14 cellular contexts compared by ENCODE assay signal in the genomic region with DNA sequence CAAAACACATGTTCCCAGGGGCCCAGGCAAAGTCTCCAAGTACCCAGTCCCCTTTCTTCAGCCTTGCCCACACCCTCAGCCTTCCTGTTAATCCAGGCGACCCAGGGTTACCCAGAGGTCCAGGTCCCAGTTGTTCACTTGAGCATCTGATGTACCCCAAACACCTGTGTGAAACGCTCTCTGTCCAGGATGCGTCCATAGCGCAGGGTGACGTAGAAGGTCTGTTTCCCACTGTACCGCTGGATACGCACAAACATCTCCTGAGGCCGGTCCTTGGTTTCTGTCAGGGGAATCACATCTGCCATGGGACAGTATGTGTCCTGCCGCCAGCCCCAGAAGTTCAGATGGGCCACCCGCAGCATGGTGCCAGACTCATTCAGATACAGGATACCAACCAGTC. TPM values are rescaled to one million over a fixed set of nuclear protein-coding genes. Genes with fewer than 3 reads are reported as not detected.
DNase-seq lines count a peak whose midpoint lies in the region; ATAC-seq and TF ChIP-seq lines count a peak whose summit lies in the region.
"Had no signal": no experiment of that assay in that cellular context is flagged by ENCODE, and none has a peak within 500 bp of the region (broad histone marks: within the 10 kb centered on the region; RNA-seq: fewer than 3 reads in every experiment).

No MANE protein-coding gene starts in this region.

- intact Hi-C loops in dendritic cell treated with granulocyte-macrophage colony-stimulating factor and Interleukin-4, amounts not matched to agents 40 ng/mL and 50 ng/mL, for 4 days (cut with micrococcal nuclease), result loop anchor here (2.0 kb wide), 1 partner anchor 121 kb away; a partner anchor contains a TSS

- H2AFZ ChIP-seq in OCI-LY3 (ENCODE audit: low read depth, low read length) (no peak overlapping the region), trophoblast cell (ENCODE audit: insufficient read depth, low read length, poor library complexity) (no peak overlapping the region)

- H3K4me1 ChIP-seq in OCI-LY3 (ENCODE audit: low read length) (peaks cover 20% of the 10 kb centered on the region), trophoblast cell (ENCODE audit: control insufficient read depth in 1 of 2, insufficient read depth in 2 of 2, low read length in 2 of 2) (peaks cover 0 to 7% of the 10 kb centered on the region in 2 experiments)

- CTCF ChIA-PET in activated naive CD4-positive, alpha-beta T cell treated with anti-CD3 and anti-CD28 coated beads, Interleukin-2, amount 10 ng/mL, durations not matched to agents 7 days and 5 days (lab: Charles Lee), result no interaction called here

- ATAC-seq in stimulated activated naive B cell treated with anti-CD40 and anti-IgM and Interleukin-4, amounts not matched to agents 10 μg/mL and 1 μg/mL and 100 μg/mL, for 72 hours (replicated peaks), result no peak
- no peak for ATAC-seq in GM19328 (IDR thresholded peaks at IDR 0.05; ENCODE audit: unreplicated experiment)
- ATAC-seq: Right ventricle myocardium inferior had no signal

- H3K27ac ChIP-seq in OCI-LY3 (ENCODE audit: low read length) (no peak overlapping the region), trophoblast cell (ENCODE audit: low read depth, low read length) (no peak overlapping the region), caudate nucleus (ENCODE audit: low read depth, low read length) (no peak overlapping the region)
- H3K27ac ChIP-seq: left ventricle myocardium inferior had no signal

- peaks cover 39% of the 10 kb centered on the region for H3K4me1 Mint-ChIP-seq in activated naive CD4-positive, alpha-beta T cell treated with anti-CD3 and anti-CD28 coated beads, Interleukin-2, amount 10 ng/mL, durations not matched to agents 7 days and 5 days
- H3K4me1 Mint-ChIP-seq in dendritic cell treated with granulocyte-macrophage colony-stimulating factor and Interleukin-4, amounts not matched to agents 40 ng/mL and 50 ng/mL, for 4 days (ENCODE audit: low read depth), result peaks cover 34% of the 10 kb centered on the region
- peaks cover 23 to 54% of the 10 kb centered on the region in 2 donors for H3K4me1 Mint-ChIP-seq in stimulated activated naive B cell treated with anti-CD40 and anti-IgM and Interleukin-4, amounts not matched to agents 10 μg/mL and 1 μg/mL and 100 μg/mL, for 72 hours

- no peaks in the 10 kb centered on the region for H3K9me3 Mint-ChIP-seq in activated naive CD4-positive, alpha-beta T cell treated with anti-CD3 and anti-CD28 coated beads, Interleukin-2, amount 10 ng/mL, durations not matched to agents 7 days and 5 days
- H3K9me3 Mint-ChIP-seq in dendritic cell treated with granulocyte-macrophage colony-stimulating factor and Interleukin-4, amounts not matched to agents 40 ng/mL and 50 ng/mL, for 4 days, result no peaks in the 10 kb centered on the region
- no peaks in the 10 kb centered on the region for H3K9me3 Mint-ChIP-seq in stimulated activated naive B cell treated with anti-CD40 and anti-IgM and Interleukin-4, amounts not matched to agents 10 μg/mL and 1 μg/mL and 100 μg/mL, for 72 hours

- H3K14ac ChIP-seq in trophoblast cell (ENCODE audit: low read length), result no peak overlapping the region

- peaks cover 11% of the 10 kb centered on the region for H4K20me1 ChIP-seq in OCI-LY3 (ENCODE audit: insufficient read depth, low read length)

- H4K8ac ChIP-seq in trophoblast cell (ENCODE audit: low read depth, low read length), result no peak overlapping the region

- DNase-seq in activated naive CD4-positive, alpha-beta T cell treated with anti-CD3 and anti-CD28 coated beads, Interleukin-2, amount 10 ng/mL, durations not matched to agents 7 days and 5 days, result no peak
- DNase-seq in activated naive CD4-positive, alpha-beta T cell treated with anti-CD3 and anti-CD28 coated beads, Interleukin-2, amount 50 U/mL, for 16 hours, result no peak
- no peak for DNase-seq in stimulated activated naive B cell treated with anti-CD40 and anti-IgM and Interleukin-4, amounts not matched to agents 10 μg/mL and 1 μg/mL and 100 μg/mL, for 72 hours
- DNase-seq in trophoblast cell, result no peak
- DNase-seq in caudate nucleus (lab: John Stamatoyannopoulos, UW), result no peak
- DNase-seq: foreskin fibroblast; left ventricle myocardium inferior; NCI-H82; stimulated activated CD4-positive, alpha-beta T cell treated with anti-CD3 and anti-CD28 coated beads, Interleukin-1b, Interleukin-23, amount 100 ng/mL, for 48 hours; tibial artery had no signal

- H3K27ac Mint-ChIP-seq in activated naive CD4-positive, alpha-beta T cell treated with anti-CD3 and anti-CD28 coated beads, Interleukin-2, amount 10 ng/mL, durations not matched to agents 7 days and 5 days, result no peak overlapping the region
- H3K27ac Mint-ChIP-seq in dendritic cell treated with granulocyte-macrophage colony-stimulating factor and Interleukin-4, amounts not matched to agents 40 ng/mL and 50 ng/mL, for 4 days, result peak overlapping the region; percentile 96
- H3K27ac Mint-ChIP-seq in stimulated activated naive B cell treated with anti-CD40 and anti-IgM and Interleukin-4, amounts not matched to agents 10 μg/mL and 1 μg/mL and 100 μg/mL, for 72 hours, result peak overlapping the region; percentile 47

- H3K4me2 ChIP-seq in OCI-LY3 (ENCODE audit: low read length), result peak overlapping the region; percentile 83; the same call in 1 of the 2 replicates
- H3K4me2 ChIP-seq in trophoblast cell (ENCODE audit: low read length), result no peak overlapping the region

- no peaks in the 10 kb centered on the region for H3K9me3 ChIP-seq in OCI-LY3 (ENCODE audit: insufficient read depth, low read length)
- H3K9me3 ChIP-seq in trophoblast cell (ENCODE audit: insufficient read depth, low read depth, low read length), result no peaks in the 10 kb centered on the region
- H3K9me3 ChIP-seq: left ventricle myocardium inferior, tibial artery had no signal

- H3K4me3 Mint-ChIP-seq in activated naive CD4-positive, alpha-beta T cell treated with anti-CD3 and anti-CD28 coated beads, Interleukin-2, amount 10 ng/mL, durations not matched to agents 7 days and 5 days, result peak overlapping the region; percentile 96
- no peak overlapping the region for H3K4me3 Mint-ChIP-seq in dendritic cell treated with granulocyte-macrophage colony-stimulating factor and Interleukin-4, amounts not matched to agents 40 ng/mL and 50 ng/mL, for 4 days
- peak overlapping the region; percentile 22 to 94 for H3K4me3 Mint-ChIP-seq in stimulated activated naive B cell treated with anti-CD40 and anti-IgM and Interleukin-4, amounts not matched to agents 10 μg/mL and 1 μg/mL and 100 μg/mL, for 72 hours

- no peak overlapping the region for H4K91ac ChIP-seq in trophoblast cell (ENCODE audit: low read depth, low read length)

- no peak overlapping the region for H2BK120ac ChIP-seq in trophoblast cell (ENCODE audit: insufficient read depth, low read length, poor library complexity)

- H2BK5ac ChIP-seq in trophoblast cell (ENCODE audit: low read depth, low read length, poor library complexity), result no peak overlapping the region

- WGBS in trophoblast cell (ENCODE audit: extremely low coverage, insufficient coverage, insufficient read length), result no CpG with 5 or more reads among the region's 10 CpGs

- H3K79me2 ChIP-seq in OCI-LY3 (ENCODE audit: low read length) (peaks cover 61% of the 10 kb centered on the region), trophoblast cell (ENCODE audit: control insufficient read depth, insufficient read depth, low read length, poor library complexity) (peaks cover 20% of the 10 kb centered on the region)

- H3K4ac ChIP-seq in trophoblast cell (ENCODE audit: low read depth, low read length), result no peak overlapping the region

- H3K36me3 ChIP-seq in OCI-LY3 (replicated peaks; ENCODE audit: low read depth, low read length), result peaks cover 6% of the 10 kb centered on the region
- peaks cover 2 to 5% of the 10 kb centered on the region in 2 experiments for H3K36me3 ChIP-seq in trophoblast cell (ENCODE audit: control insufficient read depth in 1 of 2, insufficient read depth in 2 of 2, low read length in 2 of 2)
- H3K36me3 ChIP-seq: left ventricle myocardium inferior had no signal

- H3K9ac ChIP-seq in OCI-LY3 (ENCODE audit: low read length) (no peak overlapping the region), trophoblast cell (ENCODE audit: low read length) (no peak overlapping the region)

- H3K27me3 Mint-ChIP-seq in activated naive CD4-positive, alpha-beta T cell treated with anti-CD3 and anti-CD28 coated beads, Interleukin-2, amount 10 ng/mL, durations not matched to agents 7 days and 5 days, result no peaks in the 10 kb centered on the region
- H3K27me3 Mint-ChIP-seq in dendritic cell treated with granulocyte-macrophage colony-stimulating factor and Interleukin-4, amounts not matched to agents 40 ng/mL and 50 ng/mL, for 4 days, result no peaks in the 10 kb centered on the region
- H3K27me3 Mint-ChIP-seq in stimulated activated naive B cell treated with anti-CD40 and anti-IgM and Interleukin-4, amounts not matched to agents 10 μg/mL and 1 μg/mL and 100 μg/mL, for 72 hours, result no peaks in the 10 kb centered on the region

- H3K36me3 Mint-ChIP-seq in activated naive CD4-positive, alpha-beta T cell treated with anti-CD3 and anti-CD28 coated beads, Interleukin-2, amount 10 ng/mL, durations not matched to agents 7 days and 5 days, result peaks cover 11% of the 10 kb centered on the region
- peaks cover 31% of the 10 kb centered on the region for H3K36me3 Mint-ChIP-seq in dendritic cell treated with granulocyte-macrophage colony-stimulating factor and Interleukin-4, amounts not matched to agents 40 ng/mL and 50 ng/mL, for 4 days (ENCODE audit: low read depth)
- H3K36me3 Mint-ChIP-seq in stimulated activated naive B cell treated with anti-CD40 and anti-IgM and Interleukin-4, amounts not matched to agents 10 μg/mL and 1 μg/mL and 100 μg/mL, for 72 hours, result peaks cover 17 to 18% of the 10 kb centered on the region in 2 donors

- TF ChIP-seq CTCF in OCI-LY3 (IDR thresholded peaks at IDR 0.05; ENCODE audit: low read depth, low read length), result no peak

- no peak overlapping the region for H4K12ac ChIP-seq in trophoblast cell (ENCODE audit: low read depth, low read length)

- H2AK5ac ChIP-seq in trophoblast cell (ENCODE audit: low read length), result no peak overlapping the region

- no peak overlapping the region for H3K4me3 ChIP-seq in OCI-LY3 (ENCODE audit: low read length)
- H3K4me3 ChIP-seq in trophoblast cell (ENCODE audit: low read depth, low read length), result no peak overlapping the region

- H3K27me3 ChIP-seq in OCI-LY3 (ENCODE audit: low read depth, low read length), result no peaks in the 10 kb centered on the region
- H3K27me3 ChIP-seq in trophoblast cell (ENCODE audit: insufficient read depth, low read length), result no peaks in the 10 kb centered on the region
- H3K27me3 ChIP-seq: tibial artery had no signal

- no peak overlapping the region for H3K18ac ChIP-seq in trophoblast cell (ENCODE audit: low read length)

- H3K79me1 ChIP-seq in trophoblast cell (ENCODE audit: low read length), result peaks cover 5% of the 10 kb centered on the region

- no peak overlapping the region for H2BK12ac ChIP-seq in trophoblast cell (ENCODE audit: low read length)

- H3K23ac ChIP-seq in trophoblast cell (ENCODE audit: low read length), result no peak overlapping the region

RNA-seq across cellular contexts. Expression of a gene that starts 1.6 kb away (rescaled TPM):
- 6.2 and 6.3 TPM in 2 replicates for polyA plus RNA-seq in trophoblast cell (2013)

RNA-seq across cellular contexts. Expression of a gene that starts 1.8 kb away (rescaled TPM):
- polyA plus RNA-seq in trophoblast cell (2013), result 38.7 and 42.3 TPM in 2 replicates
